Comparison of ENCODE assay signal across 13 cellular contexts in the genomic region with DNA sequence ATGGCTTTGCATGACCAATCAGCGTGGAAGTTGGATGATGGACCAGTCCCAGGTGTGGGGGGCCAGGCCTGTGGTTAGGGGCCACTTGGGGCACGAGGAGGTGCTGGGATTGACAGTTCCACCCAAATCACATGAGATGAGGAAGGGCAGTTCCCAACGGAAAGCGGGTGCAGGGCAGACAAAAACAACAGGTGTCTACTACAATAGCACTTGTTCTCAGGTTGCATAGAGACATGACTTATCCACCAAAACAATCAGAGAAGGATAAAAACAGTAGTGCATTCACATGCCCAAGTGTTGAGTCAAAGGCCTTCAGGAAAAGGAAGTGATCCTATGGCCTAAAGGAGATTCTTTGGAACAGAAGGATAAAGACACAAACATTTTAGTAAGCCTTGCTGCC. TPM values are rescaled to one million over a fixed set of nuclear protein-coding genes. Genes with fewer than 3 reads are reported as not detected.
A peak's percentile ranks its signal among the peaks of the same experiment; 100 is the strongest.
DNase-seq lines count a peak whose midpoint lies in the region; ATAC-seq and FAIRE-seq lines count a peak whose summit lies in the region.
"Had no signal": no experiment of that assay in that cellular context is flagged by ENCODE, and none has a peak within 500 bp of the region (broad histone marks: within the 10 kb centered on the region; RNA-seq: fewer than 3 reads in every experiment).

No MANE protein-coding gene starts in this region.

- H3K27ac Mint-ChIP-seq in activated CD4-positive, alpha-beta memory T cell treated with anti-CD3 and anti-CD28 coated beads, Interleukin-2, amount 10 ng/mL, durations not matched to agents 7 days and 5 days: no peak overlapping the region
- H3K27ac Mint-ChIP-seq: activated naive CD8-positive, alpha-beta T cell; CD14-positive monocyte had no signal

- H3K4me1 ChIP-seq in adipocyte (ENCODE audit: control insufficient read depth, insufficient read depth, low read length): no peaks in the 10 kb centered on the region

- CTCF ChIA-PET in activated CD4-positive, alpha-beta memory T cell treated with anti-CD3 and anti-CD28 coated beads, Interleukin-2, amount 10 ng/mL, durations not matched to agents 7 days and 5 days (lab: Charles Lee): no interaction called here

- no peak overlapping the region for H3K4me3 Mint-ChIP-seq in activated CD4-positive, alpha-beta memory T cell treated with anti-CD3 and anti-CD28 coated beads, Interleukin-2, amount 10 ng/mL, durations not matched to agents 7 days and 5 days
- H3K4me3 Mint-ChIP-seq: activated naive CD8-positive, alpha-beta T cell; CD14-positive monocyte had no signal

- ATAC-seq in GM21717 (IDR thresholded peaks at IDR 0.05; ENCODE audit: unreplicated experiment) (no peak), GM18870 (IDR thresholded peaks at IDR 0.05; ENCODE audit: unreplicated experiment) (no peak)

- H3K9me3 ChIP-seq in adipocyte (ENCODE audit: control insufficient read depth, low read length): no peaks in the 10 kb centered on the region

- no peaks in the 10 kb centered on the region for H3K36me3 ChIP-seq in adipocyte (ENCODE audit: control insufficient read depth, insufficient read depth, low read length, severe bottlenecking)

- H3K4me3 ChIP-seq in adipocyte (ENCODE audit: low read length): no peak overlapping the region

- no peaks in the 10 kb centered on the region for H3K27me3 ChIP-seq in adipocyte (replicated peaks; ENCODE audit: control insufficient read depth, insufficient read depth, low read length)

- POLR2A ChIA-PET in activated CD4-positive, alpha-beta memory T cell treated with anti-CD3 and anti-CD28 coated beads, Interleukin-2, amount 10 ng/mL, durations not matched to agents 7 days and 5 days (lab: Charles Lee): interaction anchor here (0.9 kb wide), 2 partner anchors 14 to 16 kb away, joined by 3 to 5 read pairs; a partner anchor contains a TSS

- H3K9me3 Mint-ChIP-seq in activated CD4-positive, alpha-beta memory T cell treated with anti-CD3 and anti-CD28 coated beads, Interleukin-2, amount 10 ng/mL, durations not matched to agents 7 days and 5 days: no peaks in the 10 kb centered on the region
- H3K9me3 Mint-ChIP-seq: CD14-positive monocyte had no signal

- no peak for FAIRE-seq in frontal cortex (lab: Jason Lieb, UNC)

- no peak overlapping the region for H3K9ac ChIP-seq in adipocyte (ENCODE audit: low read length)

- no peaks in the 10 kb centered on the region for H3K4me1 Mint-ChIP-seq in activated CD4-positive, alpha-beta memory T cell treated with anti-CD3 and anti-CD28 coated beads, Interleukin-2, amount 10 ng/mL, durations not matched to agents 7 days and 5 days

- DNase-seq in AG20443 (ENCODE audit: low spot score) (peak; percentile 41), LHCN-M2 (ENCODE audit: low read depth) (peak; percentile 98), adipocyte (ENCODE audit: low read depth) (peak; percentile 35), islet precursor cell (peak; percentile 58), frontal cortex (ENCODE audit: low spot score in 2 of 2) (no peak)
- DNase-seq in activated CD4-positive, alpha-beta memory T cell treated with anti-CD3 and anti-CD28 coated beads, Interleukin-2, amount 10 ng/mL, durations not matched to agents 7 days and 5 days: no peak
- DNase-seq: activated CD4-positive, alpha-beta T cell treated with anti-CD3 and anti-CD28 coated beads, Interleukin-2, amount 50 U/mL, for 1 hour; NCI-H1048; Right ventricle myocardium superior had no signal

- H3K36me3 Mint-ChIP-seq in activated CD4-positive, alpha-beta memory T cell treated with anti-CD3 and anti-CD28 coated beads, Interleukin-2, amount 10 ng/mL, durations not matched to agents 7 days and 5 days (ENCODE audit: low read depth): no peaks in the 10 kb centered on the region
- H3K36me3 Mint-ChIP-seq: CD14-positive monocyte had no signal

- H3K27me3 Mint-ChIP-seq in activated CD4-positive, alpha-beta memory T cell treated with anti-CD3 and anti-CD28 coated beads, Interleukin-2, amount 10 ng/mL, durations not matched to agents 7 days and 5 days: peaks cover 4% of the 10 kb centered on the region
- H3K27me3 Mint-ChIP-seq: activated naive CD8-positive, alpha-beta T cell had no signal

RNA-seq across cellular contexts. Expression of a gene that starts 14.6 kb away (rescaled TPM):
- total RNA-seq in LHCN-M2 (2014; rRNA removed) (78.9 and 88.7 TPM in 2 replicates), frontal cortex (26.5 TPM)
- 106 TPM for polyA plus RNA-seq in LHCN-M2 (2012)
- 10 to 100 TPM; 63.7 to 64.0 TPM for total RNA-seq in activated CD4-positive, alpha-beta memory T cell treated with anti-CD3 and anti-CD28 coated beads, Interleukin-2, amount 10 ng/mL, durations not matched to agents 7 days and 5 days

RNA-seq across cellular contexts. Expression of a gene that starts 32.7 kb away (rescaled TPM):
- total RNA-seq in LHCN-M2 (2014; rRNA removed): 82.3 and 181 TPM in 2 replicates
- 25.9 TPM for polyA plus RNA-seq in LHCN-M2 (2012)
- 2.9 TPM for total RNA-seq in frontal cortex
- under 1 TPM; 0.23 to 0.38 TPM for total RNA-seq in activated CD4-positive, alpha-beta memory T cell treated with anti-CD3 and anti-CD28 coated beads, Interleukin-2, amount 10 ng/mL, durations not matched to agents 7 days and 5 days
- polyA plus RNA-seq: CD14-positive monocyte had no signal

Comparison
In these comparisons a context has a peak if more than half of its experiments do, and no peak if none do; other contexts are left out.
1. DNase-seq: peak in AG20443 (single experiment), LHCN-M2 (single experiment), adipocyte (single experiment) and islet precursor cell (single experiment); none in frontal cortex (0 of 2) and activated CD4-positive, alpha-beta memory T cell treated with anti-CD3 and anti-CD28 coated beads, Interleukin-2, amount 10 ng/mL, durations not matched to agents 7 days and 5 days (single experiment).
2. RNA of a gene that starts 32.7 kb away (total RNA-seq): 82.3 to 181 TPM in LHCN-M2; 2.9 TPM in frontal cortex (single experiment) and 0.23 to 0.38 TPM in activated CD4-positive, alpha-beta memory T cell treated with anti-CD3 and anti-CD28 coated beads, Interleukin-2, amount 10 ng/mL, durations not matched to agents 7 days and 5 days; every median in the first group is over 10 times any median in the second.